ENCODE assay signal across 14 cellular contexts in genomic region chr13:99162543-99162942, GRCh38. TPM values are rescaled to one million over a fixed set of nuclear protein-coding genes. Genes with fewer than 3 reads are reported as not detected.
DNase-seq lines count a peak whose midpoint lies in the region; ATAC-seq, FAIRE-seq and TF ChIP-seq lines count a peak whose summit lies in the region.
"Had no signal": no experiment of that assay in that cellular context is flagged by ENCODE, and none has a peak within 500 bp of the region (broad histone marks: within the 10 kb centered on the region; RNA-seq: fewer than 3 reads in every experiment).

No MANE protein-coding gene starts in this region.

- H3K36me3 Mint-ChIP-seq in activated naive CD4-positive, alpha-beta T cell treated with anti-CD3 and anti-CD28 coated beads, Interleukin-2, amount 50 U/mL, for 24 hours: no peaks in the 10 kb centered on the region
- no peaks in the 10 kb centered on the region for H3K36me3 Mint-ChIP-seq in activated naive CD4-positive, alpha-beta T cell treated with anti-CD3 and anti-CD28 coated beads, Interleukin-2, amount 50 U/mL, for 72 hours
- H3K36me3 Mint-ChIP-seq in T-helper 17 cell (ENCODE audit: low read depth) (peaks cover 8% of the 10 kb centered on the region), nephron progenitor cell (ENCODE audit: low read depth) (no peaks in the 10 kb centered on the region)
- H3K36me3 Mint-ChIP-seq: CD8-positive, alpha-beta memory T cell had no signal

- no peaks in the 10 kb centered on the region for H4K20me1 ChIP-seq in HepG2 (ENCODE audit: insufficient read depth, low read length)
- H4K20me1 ChIP-seq: BLaER1 had no signal

- no peak overlapping the region for H3K27ac ChIP-seq in heart right ventricle
- no peak overlapping the region for H3K27ac ChIP-seq in HepG2 (ENCODE audit: extremely low read length, insufficient read depth, low read length)
- H3K27ac ChIP-seq: BLaER1, HL-60 had no signal

- H3K9me3 ChIP-seq in T-helper 17 cell (ENCODE audit: control insufficient read depth, low read length, poor library complexity, severe bottlenecking) (no peaks in the 10 kb centered on the region), heart right ventricle (no peaks in the 10 kb centered on the region), HepG2 (ENCODE audit: low read length) (no peaks in the 10 kb centered on the region)
- H3K9me3 ChIP-seq: BLaER1 had no signal

- CTCF ChIA-PET in HepG2 (lab: Yijun Ruan, JAX; ENCODE audit: low intra/inter-chr PET ratio, low total read pairs): no interaction called here

- no peak for TF ChIP-seq POLR2A in HepG2 (IDR thresholded peaks at IDR 0.05; ENCODE audit: insufficient read depth in 1 of 2, low read depth in 2 of 2, low read length in 2 of 2)

- H3K4me3 ChIP-seq in heart right ventricle: no peak overlapping the region
- H3K4me3 ChIP-seq in HepG2 (replicated peaks in 1 of 3; ENCODE audit: insufficient read depth in 1 of 3, low read depth in 2 of 3, low read length in 3 of 3): no peak overlapping the region
- H3K4me3 ChIP-seq: BLaER1, GM23338 had no signal

- no peak overlapping the region for H3K9ac ChIP-seq in HepG2 (ENCODE audit: insufficient read depth, low read depth, low read length)
- H3K9ac ChIP-seq: BLaER1 had no signal

- H3K79me2 ChIP-seq in HepG2 (ENCODE audit: insufficient read depth, low read length): no peaks in the 10 kb centered on the region

- H3K4me1 Mint-ChIP-seq in activated naive CD4-positive, alpha-beta T cell treated with anti-CD3 and anti-CD28 coated beads, Interleukin-2, amount 50 U/mL, for 24 hours: no peaks in the 10 kb centered on the region
- peaks cover 5% of the 10 kb centered on the region for H3K4me1 Mint-ChIP-seq in T-helper 17 cell
- H3K4me1 Mint-ChIP-seq in nephron progenitor cell: peaks cover 41% of the 10 kb centered on the region
- H3K4me1 Mint-ChIP-seq: CD8-positive, alpha-beta memory T cell; GM23338 had no signal

- H3K27me3 ChIP-seq in heart right ventricle: peaks cover 0 to 96% (median 4%) of the 10 kb centered on the region in 7 donors
- H3K27me3 ChIP-seq in HepG2 (ENCODE audit: control insufficient read depth in 1 of 2, insufficient read depth in 2 of 2, low read length in 2 of 2): no peaks in the 10 kb centered on the region
- H3K27me3 ChIP-seq: BLaER1 had no signal

- no peaks in the 10 kb centered on the region for H3K9me3 Mint-ChIP-seq in activated naive CD4-positive, alpha-beta T cell treated with anti-CD3 and anti-CD28 coated beads, Interleukin-2, amount 50 U/mL, for 24 hours
- H3K9me3 Mint-ChIP-seq in activated naive CD4-positive, alpha-beta T cell treated with anti-CD3 and anti-CD28 coated beads, Interleukin-2, amount 50 U/mL, for 72 hours: no peaks in the 10 kb centered on the region
- peaks cover 28% of the 10 kb centered on the region for H3K9me3 Mint-ChIP-seq in nephron progenitor cell
- H3K9me3 Mint-ChIP-seq: CD8-positive, alpha-beta memory T cell; GM23338 had no signal

- H3K27me3 Mint-ChIP-seq in activated naive CD4-positive, alpha-beta T cell treated with anti-CD3 and anti-CD28 coated beads, Interleukin-2, amount 50 U/mL, for 24 hours: peaks cover 1% of the 10 kb centered on the region
- H3K27me3 Mint-ChIP-seq in T-helper 17 cell (peaks cover 26% of the 10 kb centered on the region), nephron progenitor cell (ENCODE audit: low read depth, poor library complexity) (peaks cover 4% of the 10 kb centered on the region)

- H3K36me3 ChIP-seq in heart right ventricle: no peaks in the 10 kb centered on the region
- H3K36me3 ChIP-seq in HepG2 (replicated peaks in 1 of 2; ENCODE audit: control insufficient read depth in 1 of 2, insufficient read depth in 2 of 2, low read length in 2 of 2): no peaks in the 10 kb centered on the region
- H3K36me3 ChIP-seq: BLaER1 had no signal

- TF ChIP-seq EP300 in HepG2 (IDR thresholded peaks at IDR 0.05; ENCODE audit: low read depth in 2 of 2, low read length in 2 of 2) (no peak), HepG2 (CRISPR knock-in tag; IDR thresholded peaks at IDR 0.05; ENCODE audit: borderline replicate concordance) (no peak)

- TF ChIP-seq CTCF in heart right ventricle (IDR thresholded peaks at IDR 0.05): no peak
- TF ChIP-seq CTCF in nephron progenitor cell (IDR thresholded peaks at IDR 0.05): no peak
- no peak for TF ChIP-seq CTCF in HepG2 (CRISPR knock-in tag; IDR thresholded peaks at IDR 0.05)

- WGBS in heart right ventricle, 2 donors: 40 to 48% methylated on average over 6 of the region's 6 CpGs
- WGBS in HepG2 (ENCODE audit: low lambda C conversion rate): 1% methylated on average over 6 of the region's 6 CpGs

- DNase-seq in activated naive CD4-positive, alpha-beta T cell treated with anti-CD3 and anti-CD28 coated beads, Interleukin-2, amount 50 U/mL, for 72 hours (ENCODE audit: low spot score in 2 of 2): no peak
- DNase-seq in T-helper 17 cell (no peak), heart right ventricle (no peak), nephron progenitor cell (peak; percentile 25), NCI-H146 (lab: John Stamatoyannopoulos, UW) (no peak), HepG2 (ENCODE audit: low spot score) (no peak)
- DNase-seq: 8988T; AML-193; CD8-positive, alpha-beta memory T cell; H7 had no signal

- no peak for FAIRE-seq in HepG2 (lab: Jason Lieb, UNC)

- in situ Hi-C loops in HepG2 (cut with HindIII; ENCODE audit: extremely low pct_ligation_motif_present, low pct_unique_long_range_greater_than_20kb): no loop called here

- no peak for ATAC-seq in activated naive CD4-positive, alpha-beta T cell treated with anti-CD3 and anti-CD28 coated beads, Interleukin-2, amount 50 U/mL, for 72 hours
- ATAC-seq in T-helper 17 cell (no peak), heart right ventricle (peak in 6 of 8 donors; percentile 51 to 79 (median 65)), HepG2 (no peak; the same call in 2 of the 3 replicates)
- ATAC-seq: GM23338 had no signal

- no peak for TF ChIP-seq RAD21 in HepG2 (CRISPR knock-in tag; IDR thresholded peaks at IDR 0.05)

- no TSS peak for BruUV-seq in HepG2 (replicated peaks; lab: Mats Ljungman, UMichigan)

- no peak overlapping the region for H3K4me2 ChIP-seq in HepG2 (ENCODE audit: low read depth, low read length)
- H3K4me2 ChIP-seq: BLaER1, GM23338 had no signal

- no peak overlapping the region for H3K4me3 Mint-ChIP-seq in activated naive CD4-positive, alpha-beta T cell treated with anti-CD3 and anti-CD28 coated beads, Interleukin-2, amount 50 U/mL, for 24 hours
- H3K4me3 Mint-ChIP-seq in T-helper 17 cell (no peak overlapping the region), nephron progenitor cell (no peak overlapping the region)
- H3K4me3 Mint-ChIP-seq: CD8-positive, alpha-beta memory T cell; GM23338 had no signal

- peak overlapping the region; percentile 27 for H3K27ac Mint-ChIP-seq in activated naive CD4-positive, alpha-beta T cell treated with anti-CD3 and anti-CD28 coated beads, Interleukin-2, amount 50 U/mL, for 24 hours
- peak overlapping the region in 1 of 2 donors; percentile 34 for H3K27ac Mint-ChIP-seq in activated naive CD4-positive, alpha-beta T cell treated with anti-CD3 and anti-CD28 coated beads, Interleukin-2, amount 50 U/mL, for 72 hours
- peak overlapping the region; percentile 2 for H3K27ac Mint-ChIP-seq in T-helper 17 cell
- peak overlapping the region; percentile 30 for H3K27ac Mint-ChIP-seq in nephron progenitor cell
- H3K27ac Mint-ChIP-seq: GM23338 had no signal

- peaks cover 0 to 13% (median 0%) of the 10 kb centered on the region in 9 donors for H3K4me1 ChIP-seq in heart right ventricle
- H3K4me1 ChIP-seq in HepG2 (ENCODE audit: insufficient read depth, low read length): no peaks in the 10 kb centered on the region

- intact Hi-C loops in heart right ventricle (cut with DNase I): no loop called here
- intact Hi-C loops in HepG2 (cut with micrococcal nuclease; ENCODE audit: unreplicated experiment): no loop called here

- POLR2A ChIA-PET in HepG2 (lab: Yijun Ruan, JAX): no interaction called here

- H2AFZ ChIP-seq in HepG2 (ENCODE audit: low read length): no peak overlapping the region
- H2AFZ ChIP-seq: GM23338 had no signal

TF ChIP-seq in HepG2, 621 proteins besides CTCF, POLR2A, EP300 and RAD21 (continues in another document):
- no peak for TF ChIP-seq MATR3 (CRISPR knock-in tag; IDR thresholded peaks at IDR 0.05)
- TF ChIP-seq ADNP (CRISPR knock-in tag; IDR thresholded peaks at IDR 0.05): no peak
- no peak for TF ChIP-seq ZNF713 (CRISPR knock-in tag; IDR thresholded peaks at IDR 0.05)
- TF ChIP-seq GFI1 (CRISPR knock-in tag; IDR thresholded peaks at IDR 0.05; ENCODE audit: borderline replicate concordance): no peak
- TF ChIP-seq TCF7L2 (IDR thresholded peaks at IDR 0.05; ENCODE audit: low read depth, low read length): no peak
- TF ChIP-seq FOXP1 (IDR thresholded peaks at IDR 0.05): no peak
- no peak for TF ChIP-seq FOXP1 (CRISPR knock-in tag; IDR thresholded peaks at IDR 0.05)
- no peak for TF ChIP-seq ZNF878 (CRISPR knock-in tag; IDR thresholded peaks at IDR 0.05)

RNA-seq across cellular contexts. Expression of gene UBAC2, which starts 38.1 kb away (rescaled TPM):
- 10 to 100 TPM; 52.4 to 55.6 TPM for total RNA-seq in activated naive CD4-positive, alpha-beta T cell treated with anti-CD3 and anti-CD28 coated beads, Interleukin-2, amount 50 U/mL, for 72 hours
- 10 to 100 TPM; 74.2 to 75.3 TPM for total RNA-seq in T-helper 17 cell
- total RNA-seq in heart right ventricle: 10 to 100 TPM; 31.8 to 60.4 (median 47.0) TPM
- polyA plus RNA-seq in heart right ventricle: 10 to 100 TPM; 38.4 to 59.0 TPM
- 44.0 and 61.3 TPM in 2 replicates for total RNA-seq in HepG2 (2016; rRNA removed; fragmentation: Illumina TruSeq; extraction: Trizol)
- 34.9 and 39.6 TPM in 2 replicates for total RNA-seq in HepG2 (2016; cell fraction: cytosol; rRNA removed; fragmentation: Illumina TruSeq; extraction: Trizol; ENCODE audit: low read depth)
- 38.5 and 64.4 TPM in 2 replicates for total RNA-seq in HepG2 (2016; cell fraction: insoluble cytoplasmic fraction; rRNA removed; fragmentation: Illumina TruSeq; extraction: Trizol)
- total RNA-seq in HepG2 (2016; cell fraction: membrane; rRNA removed; fragmentation: Illumina TruSeq; extraction: Trizol): 63.6 and 68.1 TPM in 2 replicates
- total RNA-seq in HepG2 (2016; cell fraction: nucleus; rRNA removed; fragmentation: Illumina TruSeq; extraction: Trizol): 53.7 and 64.6 TPM in 2 replicates
- polyA plus RNA-seq in HepG2 (2011; rRNA removed): 80.8 and 84.2 TPM in 2 replicates
- 69.1 and 91.4 TPM in 2 replicates for polyA plus RNA-seq in HepG2 (2011; cell fraction: cytosol; rRNA removed)
- 25.5 and 30.1 TPM in 2 replicates for polyA plus RNA-seq in HepG2 (2011; cell fraction: nucleus; rRNA removed)
- 63.7 and 72.4 TPM in 2 replicates for polyA plus RNA-seq in HepG2 (2012)
- 37.1 and 38.0 TPM in 2 replicates for polyA plus RNA-seq in HepG2 (2016; cell fraction: cytosol; fragmentation: Illumina TruSeq; extraction: Trizol; ENCODE audit: low read depth)
- polyA plus RNA-seq in HepG2 (2016; cell fraction: insoluble cytoplasmic fraction; fragmentation: Illumina TruSeq; extraction: Trizol; ENCODE audit: low read depth): 45.9 TPM in 2 replicates
- 59.7 and 64.1 TPM in 2 replicates for polyA plus RNA-seq in HepG2 (2016; cell fraction: membrane; fragmentation: Illumina TruSeq; extraction: Trizol; ENCODE audit: low read depth)
- 80.9 and 85.2 TPM in 2 replicates for polyA plus RNA-seq in HepG2 (2016; cell fraction: nucleus; fragmentation: Illumina TruSeq; extraction: Trizol; ENCODE audit: insufficient read depth, low read depth)
- polyA minus RNA-seq in HepG2 (2011; rRNA and poly(A)+ RNA removed; ENCODE audit: low replicate concordance): 58.0 and 61.9 TPM in 2 replicates
- polyA minus RNA-seq in HepG2 (2011; cell fraction: cytosol; rRNA and poly(A)+ RNA removed): 29.7 and 34.9 TPM in 2 replicates
- polyA minus RNA-seq in HepG2 (2011; cell fraction: nucleus; rRNA and poly(A)+ RNA removed): 31.5 and 38.0 TPM in 2 replicates

Comparison
In these comparisons a context has a peak if more than half of its experiments do, and no peak if none do; other contexts are left out.
1. ATAC-seq: peak in heart right ventricle (6 of 8); none in activated naive CD4-positive, alpha-beta T cell treated with anti-CD3 and anti-CD28 coated beads, Interleukin-2, amount 50 U/mL, for 72 hours (0 of 2), T-helper 17 cell (single experiment) and HepG2 (single experiment).